ENCODE assay signal across 16 cellular contexts in the genomic region with DNA sequence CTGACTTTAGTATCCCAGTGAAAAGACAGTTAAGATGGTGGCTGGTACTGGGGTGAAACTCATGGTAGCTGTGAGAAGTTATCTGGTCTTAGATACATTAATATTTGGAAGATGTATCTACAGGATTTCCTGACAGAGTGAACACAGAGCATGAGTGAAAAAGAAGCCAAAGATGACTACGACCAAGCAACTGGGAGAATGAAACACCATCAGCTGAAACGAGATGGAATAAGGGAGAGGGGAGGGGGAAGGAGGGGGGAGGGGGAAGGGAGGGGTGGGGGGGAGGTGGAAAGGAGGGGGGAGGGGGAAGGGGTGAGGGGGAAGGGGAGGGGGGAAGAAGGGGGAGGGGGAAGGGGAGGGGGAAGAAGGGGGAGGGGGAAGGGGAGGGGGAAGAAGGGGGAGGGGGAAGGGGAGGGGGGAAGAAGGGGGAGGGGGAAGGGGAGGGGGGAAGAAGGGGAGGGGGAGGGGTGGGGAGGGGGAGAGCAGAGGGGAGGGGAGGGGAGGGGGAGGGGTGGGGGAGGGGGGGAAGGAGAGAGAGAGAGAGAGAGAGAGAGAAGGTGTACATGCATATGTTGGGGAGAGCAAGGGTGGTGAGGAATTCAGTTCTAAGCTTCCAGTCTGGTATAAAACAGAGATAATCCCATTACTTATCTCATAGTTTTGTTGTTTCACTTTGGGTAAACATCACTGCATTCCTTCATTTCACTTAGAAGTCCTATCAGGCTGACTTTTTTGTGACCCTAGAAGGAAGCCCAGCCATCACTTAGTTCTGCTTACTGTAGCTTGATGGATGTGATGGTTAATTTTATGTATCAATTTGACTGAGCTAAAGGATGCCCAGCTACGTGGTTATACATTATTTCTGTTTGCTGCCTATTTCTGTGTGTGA.
DNase-seq lines count a peak whose midpoint lies in the region; FAIRE-seq and TF ChIP-seq lines count a peak whose summit lies in the region.
"Had no signal": no experiment of that assay in that cellular context is flagged by ENCODE, and none has a peak within 500 bp of the region (broad histone marks: within the 10 kb centered on the region; RNA-seq: fewer than 3 reads in every experiment).

No MANE protein-coding gene starts in this region.

- FAIRE-seq in astrocyte (lab: Jason Lieb, UNC) = no peak

- H3K36me3 ChIP-seq in Karpas-422 (ENCODE audit: insufficient read depth, low read length) (no peaks in the 10 kb centered on the region), astrocyte (ENCODE audit: insufficient read depth, low read length) (no peaks in the 10 kb centered on the region), neutrophil (no peaks in the 10 kb centered on the region)
- H3K36me3 ChIP-seq: right atrium auricular region had no signal

- H3K9me3 ChIP-seq in Karpas-422 (ENCODE audit: low read length) (no peaks in the 10 kb centered on the region), astrocyte (ENCODE audit: insufficient read depth, low read depth, low read length) (no peaks in the 10 kb centered on the region), neutrophil (no peaks in the 10 kb centered on the region)
- H3K9me3 ChIP-seq: right atrium auricular region had no signal

- H3K9ac ChIP-seq in Karpas-422 (ENCODE audit: low read length) (no peak overlapping the region), astrocyte (ENCODE audit: low read length) (no peak overlapping the region)

- H3K4me1 ChIP-seq in Karpas-422 (ENCODE audit: low read length) = peaks cover 32% of the 10 kb centered on the region
- no peaks in the 10 kb centered on the region for H3K4me1 ChIP-seq in astrocyte (ENCODE audit: insufficient read depth, low read length)
- H3K4me1 ChIP-seq in neutrophil (ENCODE audit: control insufficient read depth in 1 of 2, insufficient read depth in 1 of 2, low read depth in 1 of 2, low read length in 1 of 2) = peaks cover 12 to 15% of the 10 kb centered on the region in 2 experiments

- H3K27me3 Mint-ChIP-seq in activated CD4-positive, alpha-beta memory T cell treated with anti-CD3 and anti-CD28 coated beads for 36 hours = no peaks in the 10 kb centered on the region
- no peaks in the 10 kb centered on the region for H3K27me3 Mint-ChIP-seq in activated CD4-positive, alpha-beta memory T cell treated with anti-CD3 and anti-CD28 coated beads, Interleukin-2, amount 10 ng/mL, durations not matched to agents 7 days and 5 days
- H3K27me3 Mint-ChIP-seq in astrocyte (ENCODE audit: low read depth, unreplicated experiment) = no peaks in the 10 kb centered on the region

- H3K4me3 ChIP-seq in Karpas-422 (ENCODE audit: low read length) (no peak overlapping the region), astrocyte (ENCODE audit: insufficient read depth, low read depth, low read length) (no peak overlapping the region), neutrophil (ENCODE audit: low read depth in 1 of 2, low read length in 1 of 2) (no peak overlapping the region)
- H3K4me3 ChIP-seq: right atrium auricular region had no signal

- peak overlapping the region; percentile 1 for H3K4me2 ChIP-seq in Karpas-422 (ENCODE audit: low read depth, low read length, poor library complexity, severe bottlenecking)
- H3K4me2 ChIP-seq in astrocyte (ENCODE audit: low read length) = no peak overlapping the region

- intact Hi-C loops in activated CD4-positive, alpha-beta memory T cell treated with anti-CD3 and anti-CD28 coated beads for 36 hours (cut with micrococcal nuclease) = loop anchor here (1.0 to 10.0 kb wide), 2 partner anchors 8 to 265 kb away; no protein-coding TSS in a partner anchor

- no peak for TF ChIP-seq CTCF in astrocyte (IDR thresholded peaks at IDR 0.05; ENCODE audit: insufficient read depth, low read depth, low read length)
- no peak for TF ChIP-seq CTCF in neutrophil (IDR thresholded peaks at IDR 0.05)

- CTCF ChIA-PET in activated CD4-positive, alpha-beta memory T cell treated with anti-CD3 and anti-CD28 coated beads for 36 hours (lab: Charles Lee) = no interaction called here
- CTCF ChIA-PET in activated CD4-positive, alpha-beta memory T cell treated with anti-CD3 and anti-CD28 coated beads, Interleukin-2, amount 10 ng/mL, durations not matched to agents 7 days and 5 days (lab: Charles Lee) = interaction anchor here (0.6 kb wide), 1 partner anchor 50 kb away, joined by 3 read pairs; no protein-coding TSS in a partner anchor

- no peak for DNase-seq in activated CD4-positive, alpha-beta memory T cell treated with anti-CD3 and anti-CD28 coated beads for 36 hours
- DNase-seq in activated CD4-positive, alpha-beta memory T cell treated with anti-CD3 and anti-CD28 coated beads, Interleukin-2, amount 10 ng/mL, durations not matched to agents 7 days and 5 days = no peak
- DNase-seq in Karpas-422 (peak; percentile 51), astrocyte (ENCODE audit: low read depth) (no peak), NCI-H1092 treated with DMSO at 0.1 percent for 48 hours (lab: John Stamatoyannopoulos, UW) (no peak), MV-4-11 (lab: John Stamatoyannopoulos, UW) (no peak)
- no peak for DNase-seq in activated naive CD4-positive, alpha-beta T cell treated with anti-CD3 and anti-CD28 coated beads, Interleukin-2, amount 50 U/mL, for 16 hours
- DNase-seq: activated CD4-positive, CD25-positive, alpha-beta regulatory T cell; aorta; dermis blood vessel endothelial cell; GOT3; left ventricle myocardium superior; NCI-H1105; stimulated activated CD4-positive, alpha-beta T cell treated with anti-CD3 and anti-CD28 coated beads, Interleukin-2, amount 100 ng/mL, for 48 hours had no signal

- H3K4me3 Mint-ChIP-seq in activated CD4-positive, alpha-beta memory T cell treated with anti-CD3 and anti-CD28 coated beads for 36 hours = no peak overlapping the region
- no peak overlapping the region for H3K4me3 Mint-ChIP-seq in activated CD4-positive, alpha-beta memory T cell treated with anti-CD3 and anti-CD28 coated beads, Interleukin-2, amount 10 ng/mL, durations not matched to agents 7 days and 5 days
- H3K4me3 Mint-ChIP-seq in astrocyte (ENCODE audit: unreplicated experiment) = no peak overlapping the region

- no peaks in the 10 kb centered on the region for H3K27me3 ChIP-seq in Karpas-422 (ENCODE audit: low read length)
- H3K27me3 ChIP-seq in astrocyte (ENCODE audit: insufficient read depth, low read length) = no peaks in the 10 kb centered on the region
- no peaks in the 10 kb centered on the region for H3K27me3 ChIP-seq in neutrophil
- H3K27me3 ChIP-seq: right atrium auricular region had no signal

- POLR2A ChIA-PET in activated CD4-positive, alpha-beta memory T cell treated with anti-CD3 and anti-CD28 coated beads for 36 hours (lab: Charles Lee) = interaction anchor here (0.7 to 0.9 kb wide), 2 partner anchors 16 to 32 kb away, joined by 3 read pairs; no protein-coding TSS in a partner anchor
- POLR2A ChIA-PET in activated CD4-positive, alpha-beta memory T cell treated with anti-CD3 and anti-CD28 coated beads, Interleukin-2, amount 10 ng/mL, durations not matched to agents 7 days and 5 days (lab: Charles Lee) = no interaction called here

- H4K20me1 ChIP-seq in Karpas-422 (ENCODE audit: insufficient read depth, low read depth, low read length) (peaks cover 39% of the 10 kb centered on the region; the same call in 1 of the 2 replicates), astrocyte (ENCODE audit: insufficient read depth, low read length) (peaks cover 57% of the 10 kb centered on the region)

- peaks cover 62% of the 10 kb centered on the region for H3K4me1 Mint-ChIP-seq in activated CD4-positive, alpha-beta memory T cell treated with anti-CD3 and anti-CD28 coated beads for 36 hours (ENCODE audit: low read depth)
- H3K4me1 Mint-ChIP-seq in activated CD4-positive, alpha-beta memory T cell treated with anti-CD3 and anti-CD28 coated beads, Interleukin-2, amount 10 ng/mL, durations not matched to agents 7 days and 5 days = peaks cover 26% of the 10 kb centered on the region
- H3K4me1 Mint-ChIP-seq in astrocyte (ENCODE audit: low read depth, unreplicated experiment) = peaks cover 31% of the 10 kb centered on the region

- H3K27ac ChIP-seq in Karpas-422 (ENCODE audit: low read length) (peak overlapping the region; percentile 4; the same call in 1 of the 2 replicates), astrocyte (ENCODE audit: low read depth, low read length) (no peak overlapping the region), neutrophil (peak overlapping the region; percentile 46)
- H3K27ac ChIP-seq: right atrium auricular region had no signal

- H3K79me2 ChIP-seq in Karpas-422 (ENCODE audit: low read length) (peaks cover 54% of the 10 kb centered on the region), astrocyte (ENCODE audit: insufficient read depth, low read length) (peaks cover 9% of the 10 kb centered on the region)

- peak overlapping the region; percentile 11 for H3K27ac Mint-ChIP-seq in activated CD4-positive, alpha-beta memory T cell treated with anti-CD3 and anti-CD28 coated beads for 36 hours
- H3K27ac Mint-ChIP-seq in activated CD4-positive, alpha-beta memory T cell treated with anti-CD3 and anti-CD28 coated beads, Interleukin-2, amount 10 ng/mL, durations not matched to agents 7 days and 5 days = no peak overlapping the region
- H3K27ac Mint-ChIP-seq in astrocyte (ENCODE audit: unreplicated experiment) = peak overlapping the region; percentile 4

- no peaks in the 10 kb centered on the region for H3K9me2 ChIP-seq in Karpas-422 (replicated peaks; ENCODE audit: insufficient read depth, low read length)

- H3K36me3 Mint-ChIP-seq in activated CD4-positive, alpha-beta memory T cell treated with anti-CD3 and anti-CD28 coated beads for 36 hours = peaks cover 2% of the 10 kb centered on the region
- H3K36me3 Mint-ChIP-seq in activated CD4-positive, alpha-beta memory T cell treated with anti-CD3 and anti-CD28 coated beads, Interleukin-2, amount 10 ng/mL, durations not matched to agents 7 days and 5 days (ENCODE audit: low read depth) = no peaks in the 10 kb centered on the region
- no peaks in the 10 kb centered on the region for H3K36me3 Mint-ChIP-seq in astrocyte (ENCODE audit: low read depth, unreplicated experiment)

- no peak overlapping the region for H2AFZ ChIP-seq in Karpas-422 (ENCODE audit: low read length)
- no peak overlapping the region for H2AFZ ChIP-seq in astrocyte (ENCODE audit: low read depth, low read length)

- no peaks in the 10 kb centered on the region for H3K9me3 Mint-ChIP-seq in activated CD4-positive, alpha-beta memory T cell treated with anti-CD3 and anti-CD28 coated beads for 36 hours
- no peaks in the 10 kb centered on the region for H3K9me3 Mint-ChIP-seq in activated CD4-positive, alpha-beta memory T cell treated with anti-CD3 and anti-CD28 coated beads, Interleukin-2, amount 10 ng/mL, durations not matched to agents 7 days and 5 days
- H3K9me3 Mint-ChIP-seq in astrocyte (ENCODE audit: unreplicated experiment) = no peaks in the 10 kb centered on the region
